In the genomic region with DNA sequence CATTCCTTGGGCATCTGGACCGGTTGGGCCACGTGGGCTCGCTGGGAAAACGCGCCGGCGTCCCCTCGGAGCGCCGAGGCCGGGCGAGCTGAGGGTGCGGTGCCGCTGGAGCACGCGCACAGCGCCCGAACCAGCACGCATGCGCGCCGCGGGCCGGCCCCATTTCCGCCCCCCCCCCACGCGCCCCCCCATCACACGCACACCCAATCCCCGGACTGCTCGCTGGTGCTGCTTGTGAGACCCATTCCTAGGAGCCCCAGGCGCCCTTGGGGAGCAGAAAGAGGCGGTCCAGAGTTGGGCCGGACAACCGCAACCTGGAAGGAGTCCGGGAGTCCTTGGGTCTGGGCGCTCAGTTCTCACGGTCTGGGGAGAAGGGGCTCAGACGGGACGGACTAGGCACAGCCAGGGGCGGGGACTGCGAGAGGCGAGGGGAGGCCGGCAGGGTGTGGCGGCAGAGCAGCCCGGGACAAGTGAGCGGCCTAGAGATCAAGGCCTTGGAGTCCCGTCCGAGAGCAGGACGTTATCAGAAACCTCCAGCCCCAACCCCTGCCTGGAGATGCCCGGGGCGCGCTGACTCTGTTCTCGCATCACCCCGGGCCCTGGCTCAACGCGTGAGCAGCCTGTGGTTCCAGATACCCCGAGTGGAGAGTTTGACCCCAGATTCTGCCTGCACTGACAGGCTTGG, we compare ENCODE assay signal across 1 cellular context.
A peak's percentile ranks its signal among the peaks of the same experiment; 100 is the strongest.
TF ChIP-seq lines count a peak whose summit lies in the region.

No MANE protein-coding gene starts in this region.

TF ChIP-seq in K562, 482 proteins besides CTCF, POLR2A, EP300 and RAD21 (continued from another document and continues in another):
- TF ChIP-seq MGA (IDR thresholded peaks at IDR 0.05) (peak; percentile 100), POLR3A (IDR thresholded peaks at IDR 0.05; ENCODE audit: borderline replicate concordance, extremely low read depth, insufficient read depth, insufficient read length) (no peak), PHF20 (IDR thresholded peaks at IDR 0.05; ENCODE audit: partially characterized antibody) (no peak), PURB (CRISPR knock-in tag; IDR thresholded peaks at IDR 0.05; ENCODE audit: low read depth) (no peak), ESRRA (IDR thresholded peaks at IDR 0.05; ENCODE audit: borderline replicate concordance, low read depth) (0 out of 2 replicates have a peak, but pooled peaks have one; percentile 25), ZNF695 (CRISPR knock-in tag; IDR thresholded peaks at IDR 0.05) (no peak), TBL1XR1 (IDR thresholded peaks at IDR 0.05; ENCODE audit: low read length in 2 of 2) (no peak), PPARD (CRISPR knock-in tag; IDR thresholded peaks at IDR 0.05) (no peak), THRAP3 (IDR thresholded peaks at IDR 0.05; ENCODE audit: borderline replicate concordance) (no peak), STAG1 (CRISPR knock-in tag; IDR thresholded peaks at IDR 0.05; ENCODE audit: borderline replicate concordance) (peak; percentile 87), RNF2 (IDR thresholded peaks at IDR 0.05) (peak; percentile 97), GABPB1 (CRISPR knock-in tag; IDR thresholded peaks at IDR 0.05) (peak; percentile 80), SNIP1 (IDR thresholded peaks at IDR 0.05; ENCODE audit: low read depth) (no peak), HSF4 (CRISPR knock-in tag; IDR thresholded peaks at IDR 0.05; ENCODE audit: borderline replicate concordance) (peak; percentile 67; the same call in 1 of the 2 replicates), TRIM25 (IDR thresholded peaks at IDR 0.05; ENCODE audit: borderline replicate concordance) (no peak), FIP1L1 (IDR thresholded peaks at IDR 0.05; ENCODE audit: low read depth, low read length, poor library complexity, severe bottlenecking) (peak; percentile 53), CHD2 (IDR thresholded peaks at IDR 0.05; ENCODE audit: low read depth, low read length) (0 out of 2 replicates have a peak, but pooled peaks have one; percentile 28), ZNF511 (CRISPR knock-in tag; IDR thresholded peaks at IDR 0.05) (peak; percentile 99), JUND (IDR thresholded peaks at IDR 0.05; ENCODE audit: borderline replicate concordance, low read depth, low read length) (no peak), JUND (tag; IDR thresholded peaks at IDR 0.05; ENCODE audit: borderline replicate concordance, low read depth, low read length) (peak; percentile 28; the same call in 1 of the 3 replicates), NRF1 (conservative IDR thresholded peaks at IDR 0.05 in 1 of 2, IDR thresholded peaks at IDR 0.05 in 1 of 2) (peak; percentile 94), BRF1 (IDR thresholded peaks at IDR 0.05; ENCODE audit: borderline replicate concordance, extremely low read depth, insufficient read length) (no peak), ETS2 (tag; IDR thresholded peaks at IDR 0.05; ENCODE audit: borderline replicate concordance, poor library complexity, severe bottlenecking) (no peak), MXI1 (IDR thresholded peaks at IDR 0.05; ENCODE audit: low read depth, low read length) (no peak), BRD9 (IDR thresholded peaks at IDR 0.05; ENCODE audit: low read depth, partially characterized antibody) (peak; percentile 5), ZNF224 (CRISPR knock-in tag; IDR thresholded peaks at IDR 0.05) (0 out of 2 replicates have a peak, but pooled peaks have one; percentile 34)
- TF ChIP-seq, protein P1, sequence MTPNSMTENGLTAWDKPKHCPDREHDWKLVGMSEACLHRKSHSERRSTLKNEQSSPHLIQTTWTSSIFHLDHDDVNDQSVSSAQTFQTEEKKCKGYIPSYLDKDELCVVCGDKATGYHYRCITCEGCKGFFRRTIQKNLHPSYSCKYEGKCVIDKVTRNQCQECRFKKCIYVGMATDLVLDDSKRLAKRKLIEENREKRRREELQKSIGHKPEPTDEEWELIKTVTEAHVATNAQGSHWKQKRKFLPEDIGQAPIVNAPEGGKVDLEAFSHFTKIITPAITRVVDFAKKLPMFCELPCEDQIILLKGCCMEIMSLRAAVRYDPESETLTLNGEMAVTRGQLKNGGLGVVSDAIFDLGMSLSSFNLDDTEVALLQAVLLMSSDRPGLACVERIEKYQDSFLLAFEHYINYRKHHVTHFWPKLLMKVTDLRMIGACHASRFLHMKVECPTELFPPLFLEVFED (CRISPR knock-in tag; conservative IDR thresholded peaks at IDR 0.05), result no peak; the same call in 1 of the 2 replicates
- TF ChIP-seq, protein P2, sequence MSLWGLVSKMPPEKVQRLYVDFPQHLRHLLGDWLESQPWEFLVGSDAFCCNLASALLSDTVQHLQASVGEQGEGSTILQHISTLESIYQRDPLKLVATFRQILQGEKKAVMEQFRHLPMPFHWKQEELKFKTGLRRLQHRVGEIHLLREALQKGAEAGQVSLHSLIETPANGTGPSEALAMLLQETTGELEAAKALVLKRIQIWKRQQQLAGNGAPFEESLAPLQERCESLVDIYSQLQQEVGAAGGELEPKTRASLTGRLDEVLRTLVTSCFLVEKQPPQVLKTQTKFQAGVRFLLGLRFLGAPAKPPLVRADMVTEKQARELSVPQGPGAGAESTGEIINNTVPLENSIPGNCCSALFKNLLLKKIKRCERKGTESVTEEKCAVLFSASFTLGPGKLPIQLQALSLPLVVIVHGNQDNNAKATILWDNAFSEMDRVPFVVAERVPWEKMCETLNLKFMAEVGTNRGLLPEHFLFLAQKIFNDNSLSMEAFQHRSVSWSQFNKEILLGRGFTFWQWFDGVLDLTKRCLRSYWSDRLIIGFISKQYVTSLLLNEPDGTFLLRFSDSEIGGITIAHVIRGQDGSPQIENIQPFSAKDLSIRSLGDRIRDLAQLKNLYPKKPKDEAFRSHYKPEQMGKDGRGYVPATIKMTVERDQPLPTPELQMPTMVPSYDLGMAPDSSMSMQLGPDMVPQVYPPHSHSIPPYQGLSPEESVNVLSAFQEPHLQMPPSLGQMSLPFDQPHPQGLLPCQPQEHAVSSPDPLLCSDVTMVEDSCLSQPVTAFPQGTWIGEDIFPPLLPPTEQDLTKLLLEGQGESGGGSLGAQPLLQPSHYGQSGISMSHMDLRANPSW (CRISPR knock-in tag; IDR thresholded peaks at IDR 0.05), result no peak
- TF ChIP-seq, protein P3, sequence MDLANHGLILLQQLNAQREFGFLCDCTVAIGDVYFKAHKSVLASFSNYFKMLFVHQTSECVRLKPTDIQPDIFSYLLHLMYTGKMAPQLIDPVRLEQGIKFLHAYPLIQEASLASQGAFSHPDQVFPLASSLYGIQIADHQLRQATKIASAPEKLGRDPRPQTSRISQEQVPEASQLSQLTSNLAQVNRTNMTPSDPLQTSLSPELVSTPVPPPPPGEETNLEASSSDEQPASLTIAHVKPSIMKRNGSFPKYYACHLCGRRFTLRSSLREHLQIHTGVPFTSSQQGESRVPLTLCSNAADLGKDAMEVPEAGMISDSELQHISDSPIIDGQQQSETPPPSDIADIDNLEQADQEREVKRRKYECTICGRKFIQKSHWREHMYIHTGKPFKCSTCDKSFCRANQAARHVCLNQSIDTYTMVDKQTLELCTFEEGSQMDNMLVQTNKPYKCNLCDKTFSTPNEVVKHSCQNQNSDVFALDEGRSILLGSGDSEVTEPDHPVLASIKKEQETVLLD (IDR thresholded peaks at IDR 0.05), result peak; percentile 12; the same call in 1 of the 2 replicates
- TF ChIP-seq, protein P4, sequence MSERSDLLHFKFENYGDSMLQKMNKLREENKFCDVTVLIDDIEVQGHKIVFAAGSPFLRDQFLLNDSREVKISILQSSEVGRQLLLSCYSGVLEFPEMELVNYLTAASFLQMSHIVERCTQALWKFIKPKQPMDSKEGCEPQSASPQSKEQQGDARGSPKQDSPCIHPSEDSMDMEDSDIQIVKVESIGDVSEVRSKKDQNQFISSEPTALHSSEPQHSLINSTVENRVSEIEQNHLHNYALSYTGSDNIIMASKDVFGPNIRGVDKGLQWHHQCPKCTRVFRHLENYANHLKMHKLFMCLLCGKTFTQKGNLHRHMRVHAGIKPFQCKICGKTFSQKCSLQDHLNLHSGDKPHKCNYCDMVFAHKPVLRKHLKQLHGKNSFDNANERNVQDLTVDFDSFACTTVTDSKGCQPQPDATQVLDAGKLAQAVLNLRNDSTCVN (CRISPR knock-in tag; IDR thresholded peaks at IDR 0.05), result peak; percentile 63; the same call in 1 of the 2 replicates
